Comparison of ENCODE assay signal across 16 cellular contexts in the genomic region with DNA sequence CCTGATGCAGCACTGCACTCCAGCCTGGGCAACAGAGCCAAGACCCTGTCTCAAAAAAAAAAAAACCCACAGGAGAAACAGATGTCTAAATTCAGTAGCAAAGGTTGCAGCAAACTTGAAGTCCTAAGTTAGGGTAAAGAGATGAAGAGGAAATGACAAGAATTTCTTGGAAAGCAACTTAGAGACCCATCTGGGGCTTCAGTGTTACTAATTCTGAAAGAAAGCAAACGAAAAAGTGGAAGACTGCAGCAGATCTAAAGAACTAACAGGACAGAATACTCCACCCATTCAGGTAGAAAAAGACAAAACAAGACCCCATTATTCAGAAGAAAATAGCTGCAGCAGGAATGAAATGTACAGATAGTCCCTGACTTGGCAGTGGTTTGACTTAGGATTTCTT. TPM values are rescaled to one million over a fixed set of nuclear protein-coding genes. Genes with fewer than 3 reads are reported as not detected.
DNase-seq lines count a peak whose midpoint lies in the region; ATAC-seq and TF ChIP-seq lines count a peak whose summit lies in the region.
"Had no signal": no experiment of that assay in that cellular context is flagged by ENCODE, and none has a peak within 500 bp of the region (broad histone marks: within the 10 kb centered on the region; RNA-seq: fewer than 3 reads in every experiment).

No MANE protein-coding gene starts in this region.

- no peak for TF ChIP-seq POLR2A in erythroblast (IDR thresholded peaks at IDR 0.05; ENCODE audit: low read length)

- peaks cover 56% of the 10 kb centered on the region for H3K36me3 Mint-ChIP-seq in activated T-cell treated with anti-CD3 and anti-CD28 coated beads, Interleukin-2, amount 50 U/mL, for 4 hours (ENCODE audit: insufficient read depth)
- H3K36me3 Mint-ChIP-seq in activated T-helper 1 cell treated with anti-CD3 and anti-CD28 coated beads, Interleukin-12 subunit alpha, Interleukin-12 subunit beta, Interleukin-2, Interleukin-4 antibody, amounts not matched to agents 30 ng/mL and 10 ng/mL and 1 ng/mL, durations not matched to agents 14 hours and 24 hours and 36 hours (ENCODE audit: low read depth), result peaks cover 66% of the 10 kb centered on the region
- peaks cover 36% of the 10 kb centered on the region for H3K36me3 Mint-ChIP-seq in memory B cell

- H3K4me1 Mint-ChIP-seq in activated T-cell treated with anti-CD3 and anti-CD28 coated beads, Interleukin-2, amount 50 U/mL, for 4 hours (ENCODE audit: low read depth), result peaks cover 34% of the 10 kb centered on the region
- H3K4me1 Mint-ChIP-seq in activated T-helper 1 cell treated with anti-CD3 and anti-CD28 coated beads, Interleukin-12 subunit alpha, Interleukin-12 subunit beta, Interleukin-2, Interleukin-4 antibody, amounts not matched to agents 30 ng/mL and 10 ng/mL and 1 ng/mL, durations not matched to agents 14 hours and 24 hours and 36 hours (ENCODE audit: low read depth), result peaks cover 50% of the 10 kb centered on the region
- peaks cover 13% of the 10 kb centered on the region for H3K4me1 Mint-ChIP-seq in memory B cell
- peaks cover 51% of the 10 kb centered on the region for H3K4me1 Mint-ChIP-seq in stimulated activated naive CD8-positive, alpha-beta T cell treated with anti-CD3 and anti-CD28 coated beads, Interleukin-15, amount 100 ng/mL, for 72 hours
- H3K4me1 Mint-ChIP-seq: neural crest cell had no signal

- intact Hi-C loops in activated T-helper 1 cell treated with anti-CD3 and anti-CD28 coated beads, Interleukin-12 subunit alpha, Interleukin-12 subunit beta, Interleukin-2, Interleukin-4 antibody, amounts not matched to agents 30 ng/mL and 10 ng/mL and 1 ng/mL, durations not matched to agents 14 hours and 24 hours and 36 hours (cut with micrococcal nuclease), result loop anchor here (1.0 to 5.0 kb wide), 6 partner anchors 32 to 332 kb away; partner anchors contain the start of genes BICD1, ETFBKMT and RESF1

- peak overlapping the region; percentile 93 for H3K27ac Mint-ChIP-seq in activated T-helper 1 cell treated with anti-CD3 and anti-CD28 coated beads, Interleukin-12 subunit alpha, Interleukin-12 subunit beta, Interleukin-2, Interleukin-4 antibody, amounts not matched to agents 30 ng/mL and 10 ng/mL and 1 ng/mL, durations not matched to agents 14 hours and 24 hours and 36 hours
- peak overlapping the region; percentile 41 for H3K27ac Mint-ChIP-seq in memory B cell
- peak overlapping the region; percentile 93 to 96 for H3K27ac Mint-ChIP-seq in stimulated activated naive CD8-positive, alpha-beta T cell treated with anti-CD3 and anti-CD28 coated beads, Interleukin-15, amount 100 ng/mL, for 72 hours

- no peak overlapping the region for H3K4me3 Mint-ChIP-seq in activated T-cell treated with anti-CD3 and anti-CD28 coated beads, Interleukin-2, amount 50 U/mL, for 4 hours
- H3K4me3 Mint-ChIP-seq in activated T-helper 1 cell treated with anti-CD3 and anti-CD28 coated beads, Interleukin-12 subunit alpha, Interleukin-12 subunit beta, Interleukin-2, Interleukin-4 antibody, amounts not matched to agents 30 ng/mL and 10 ng/mL and 1 ng/mL, durations not matched to agents 14 hours and 24 hours and 36 hours, result peak overlapping the region; percentile 58
- no peak overlapping the region for H3K4me3 Mint-ChIP-seq in memory B cell
- peak overlapping the region; percentile 67 to 71 for H3K4me3 Mint-ChIP-seq in stimulated activated naive CD8-positive, alpha-beta T cell treated with anti-CD3 and anti-CD28 coated beads, Interleukin-15, amount 100 ng/mL, for 72 hours
- H3K4me3 Mint-ChIP-seq: neural crest cell had no signal

- H3K27me3 Mint-ChIP-seq in activated T-cell treated with anti-CD3 and anti-CD28 coated beads, Interleukin-2, amount 50 U/mL, for 4 hours (ENCODE audit: low read depth), result no peaks in the 10 kb centered on the region
- H3K27me3 Mint-ChIP-seq in activated T-helper 1 cell treated with anti-CD3 and anti-CD28 coated beads, Interleukin-12 subunit alpha, Interleukin-12 subunit beta, Interleukin-2, Interleukin-4 antibody, amounts not matched to agents 30 ng/mL and 10 ng/mL and 1 ng/mL, durations not matched to agents 14 hours and 24 hours and 36 hours (ENCODE audit: insufficient read depth), result no peaks in the 10 kb centered on the region
- H3K27me3 Mint-ChIP-seq in memory B cell, result no peaks in the 10 kb centered on the region
- no peaks in the 10 kb centered on the region for H3K27me3 Mint-ChIP-seq in stimulated activated naive CD8-positive, alpha-beta T cell treated with anti-CD3 and anti-CD28 coated beads, Interleukin-15, amount 100 ng/mL, for 72 hours
- H3K27me3 Mint-ChIP-seq: CD4-positive, CD25-positive, alpha-beta regulatory T cell had no signal

- DNase-seq in activated T-cell treated with anti-CD3 and anti-CD28 coated beads, Interleukin-2, amount 50 U/mL, for 4 hours, result no peak
- DNase-seq in activated T-cell treated with anti-CD3 and anti-CD28 coated beads for 4 hours (no peak), memory B cell (ENCODE audit: low spot score in 2 of 2) (no peak), putamen (ENCODE audit: low spot score) (no peak), erythroblast (lab: John Stamatoyannopoulos, UW) (no peak)
- no peak for DNase-seq in activated T-helper 1 cell treated with anti-CD3 and anti-CD28 coated beads, Interleukin-12 subunit alpha, Interleukin-12 subunit beta, Interleukin-2, Interleukin-4 antibody, amounts not matched to agents 30 ng/mL and 10 ng/mL and 1 ng/mL, durations not matched to agents 14 hours and 24 hours and 36 hours (ENCODE audit: low spot score)
- no peak for DNase-seq in stimulated activated naive CD8-positive, alpha-beta T cell treated with anti-CD3 and anti-CD28 coated beads, Interleukin-15, amount 100 ng/mL, for 72 hours
- DNase-seq in stimulated activated CD4-positive, alpha-beta T cell treated with anti-CD3 and anti-CD28 coated beads, Interleukin-1b, Interleukin-23, amount 100 ng/mL, for 48 hours, result no peak
- DNase-seq: activated CD4-positive, alpha-beta T cell treated with anti-CD3 and anti-CD28 coated beads, Interleukin-2, amount 50 U/mL, for 1 hour; colonic mucosa; mesenchymal stem cell; NCI-H1105 treated with DMSO at 0.1 percent for 48 hours; spleen; T1000 had no signal

- H3K9me3 Mint-ChIP-seq in activated T-cell treated with anti-CD3 and anti-CD28 coated beads, Interleukin-2, amount 50 U/mL, for 4 hours, result peaks cover 11% of the 10 kb centered on the region
- peaks cover 29% of the 10 kb centered on the region for H3K9me3 Mint-ChIP-seq in activated T-helper 1 cell treated with anti-CD3 and anti-CD28 coated beads, Interleukin-12 subunit alpha, Interleukin-12 subunit beta, Interleukin-2, Interleukin-4 antibody, amounts not matched to agents 30 ng/mL and 10 ng/mL and 1 ng/mL, durations not matched to agents 14 hours and 24 hours and 36 hours
- peaks cover 2% of the 10 kb centered on the region for H3K9me3 Mint-ChIP-seq in memory B cell
- peaks cover 10 to 32% of the 10 kb centered on the region in 2 donors for H3K9me3 Mint-ChIP-seq in stimulated activated naive CD8-positive, alpha-beta T cell treated with anti-CD3 and anti-CD28 coated beads, Interleukin-15, amount 100 ng/mL, for 72 hours

- ATAC-seq in activated T-cell treated with anti-CD3 and anti-CD28 coated beads, Interleukin-2, amount 50 U/mL, for 4 hours, result peak; percentile 18 to 23
- no peak for ATAC-seq in memory B cell (ENCODE audit: low read depth)
- ATAC-seq in stimulated activated naive CD8-positive, alpha-beta T cell treated with anti-CD3 and anti-CD28 coated beads, Interleukin-15, amount 100 ng/mL, for 72 hours, result peak; percentile 65

RNA-seq across cellular contexts. Expression of gene RESF1, which starts 31.9 kb away (rescaled TPM):
- total RNA-seq in activated T-cell treated with anti-CD3 and anti-CD28 coated beads, Interleukin-2, amount 50 U/mL, for 4 hours, result 10 to 100 TPM; 47.9 to 58.4 (median 49.5) TPM
- total RNA-seq in activated T-helper 1 cell treated with anti-CD3 and anti-CD28 coated beads, Interleukin-12 subunit alpha, Interleukin-12 subunit beta, Interleukin-2, Interleukin-4 antibody, amounts not matched to agents 30 ng/mL and 10 ng/mL and 1 ng/mL, durations not matched to agents 14 hours and 24 hours and 36 hours, result 63.0 and 66.2 TPM in 2 replicates

Comparison
In these comparisons a context has a peak if more than half of its experiments do, and no peak if none do; other contexts are left out.
1. H3K4me3 Mint-ChIP-seq: peak in activated T-helper 1 cell treated with anti-CD3 and anti-CD28 coated beads, Interleukin-12 subunit alpha, Interleukin-12 subunit beta, Interleukin-2, Interleukin-4 antibody, amounts not matched to agents 30 ng/mL and 10 ng/mL and 1 ng/mL, durations not matched to agents 14 hours and 24 hours and 36 hours (single experiment) and stimulated activated naive CD8-positive, alpha-beta T cell treated with anti-CD3 and anti-CD28 coated beads, Interleukin-15, amount 100 ng/mL, for 72 hours (2 of 2); none in activated T-cell treated with anti-CD3 and anti-CD28 coated beads, Interleukin-2, amount 50 U/mL, for 4 hours (single experiment) and memory B cell (single experiment).
2. H3K27ac Mint-ChIP-seq: peak in every context shown above with its lines; median percentile 94 in stimulated activated naive CD8-positive, alpha-beta T cell treated with anti-CD3 and anti-CD28 coated beads, Interleukin-15, amount 100 ng/mL, for 72 hours; 93 in activated T-helper 1 cell treated with anti-CD3 and anti-CD28 coated beads, Interleukin-12 subunit alpha, Interleukin-12 subunit beta, Interleukin-2, Interleukin-4 antibody, amounts not matched to agents 30 ng/mL and 10 ng/mL and 1 ng/mL, durations not matched to agents 14 hours and 24 hours and 36 hours; 41 in memory B cell.